8 cellular contexts compared by ENCODE assay signal in genomic region chr1:219660666-219661463, GRCh38. TPM values are rescaled to one million over a fixed set of nuclear protein-coding genes. Genes with fewer than 3 reads are reported as not detected.
DNase-seq lines count a peak whose midpoint lies in the region; ATAC-seq, FAIRE-seq and TF ChIP-seq lines count a peak whose summit lies in the region.

No MANE protein-coding gene starts in this region.

- H3K27ac ChIP-seq in OCI-LY3 (ENCODE audit: low read length): 0 out of 2 replicates have a peak overlapping the region, but pooled peaks have one; percentile 2
- no peak overlapping the region for H3K27ac ChIP-seq in keratinocyte (ENCODE audit: control insufficient read depth, insufficient read depth, low read length)

- no peaks in the 10 kb centered on the region for H3K36me3 ChIP-seq in OCI-LY3 (replicated peaks; ENCODE audit: low read depth, low read length)
- no peaks in the 10 kb centered on the region for H3K36me3 ChIP-seq in keratinocyte (ENCODE audit: control insufficient read depth in 2 of 2, extremely low read depth in 1 of 2, insufficient read depth in 2 of 2, low read length in 2 of 2)

- H3K9me3 ChIP-seq in OCI-LY3 (ENCODE audit: insufficient read depth, low read length) (no peaks in the 10 kb centered on the region), keratinocyte (ENCODE audit: control insufficient read depth, low read depth, low read length) (no peaks in the 10 kb centered on the region)

- dilution Hi-C loops in keratinocyte (cut with MboI; ENCODE audit: extremely low pct_ligation_motif_present, low sequenced_read_pairs): no loop called here

- peak overlapping the region; percentile 92 for H3K4me2 ChIP-seq in OCI-LY3 (ENCODE audit: low read length)
- peak overlapping the region; percentile 54 for H3K4me2 ChIP-seq in keratinocyte (ENCODE audit: control insufficient read depth, extremely low read depth, insufficient read depth, low read depth, low read length)

- H3K27me3 ChIP-seq in OCI-LY3 (ENCODE audit: low read depth, low read length) (no peaks in the 10 kb centered on the region), keratinocyte (ENCODE audit: control insufficient read depth, extremely low read depth, insufficient read depth, low read length) (peaks cover 5% of the 10 kb centered on the region)

- no peaks in the 10 kb centered on the region for H3K9me1 ChIP-seq in keratinocyte (ENCODE audit: control insufficient read depth, extremely low read depth, insufficient read depth, low read length)

- H2AFZ ChIP-seq in OCI-LY3 (ENCODE audit: low read depth, low read length) (peak overlapping the region; percentile 71), keratinocyte (ENCODE audit: control insufficient read depth, low read length) (peak overlapping the region; percentile 21)

- FAIRE-seq in keratinocyte (lab: Jason Lieb, UNC): no peak

- DNase-seq in CD1c-positive myeloid dendritic cell (ENCODE audit: extremely low spot score) (peak; percentile 81), GM19240 (ENCODE audit: insufficient read length, low spot score) (peak; percentile 29), cerebellum (ENCODE audit: low spot score) (peak; percentile 6), keratinocyte (ENCODE audit: low read depth, low spot score) (peak; percentile 40)
- DNase-seq in stimulated activated CD4-positive, alpha-beta T cell treated with anti-CD3 and anti-CD28 coated beads, Interleukin-15, amount 100 ng/mL, for 24 hours: peak; percentile 61
- no peak for DNase-seq in stimulated activated naive CD4-positive, alpha-beta T cell treated with Interleukin-2 at 50 U/mL for 16 hours (lab: John Stamatoyannopoulos, UW)

- ATAC-seq in HG03442 (IDR thresholded peaks at IDR 0.05; ENCODE audit: unreplicated experiment): peak; percentile 71

- H3K79me2 ChIP-seq in OCI-LY3 (ENCODE audit: low read length): no peaks in the 10 kb centered on the region
- no peaks in the 10 kb centered on the region for H3K79me2 ChIP-seq in keratinocyte (ENCODE audit: control insufficient read depth, insufficient read depth, low read length)

- H4K20me1 ChIP-seq in OCI-LY3 (ENCODE audit: insufficient read depth, low read length) (no peaks in the 10 kb centered on the region), keratinocyte (ENCODE audit: control insufficient read depth, extremely low read depth, insufficient read depth, low read length) (no peaks in the 10 kb centered on the region)

- TF ChIP-seq CTCF in OCI-LY3 (IDR thresholded peaks at IDR 0.05; ENCODE audit: low read depth, low read length) (peak; percentile 99), keratinocyte (optimal IDR thresholded peaks at IDR 0.05 in 1 of 3, IDR thresholded peaks at IDR 0.05 in 1 of 3, conservative IDR thresholded peaks at IDR 0.05 in 1 of 3; ENCODE audit: extremely low read depth in 1 of 3, insufficient read depth in 2 of 3, low read length in 3 of 3) (peak; percentile 83 to 90 (median 84))

- peak overlapping the region; percentile 77 for H3K4me3 ChIP-seq in OCI-LY3 (ENCODE audit: low read length)
- peak overlapping the region in 1 of 3 experiments; percentile 19 for H3K4me3 ChIP-seq in keratinocyte (ENCODE audit: control insufficient read depth in 2 of 3, extremely low read depth in 1 of 3, insufficient read depth in 2 of 3, low read depth in 1 of 3, low read length in 3 of 3)

- H3K4me1 ChIP-seq in OCI-LY3 (ENCODE audit: low read length) (peaks cover 40% of the 10 kb centered on the region), keratinocyte (ENCODE audit: control insufficient read depth, extremely low read depth, insufficient read depth, low read length) (no peaks in the 10 kb centered on the region)

- H3K9ac ChIP-seq in OCI-LY3 (ENCODE audit: low read length) (peak overlapping the region; percentile 56), keratinocyte (ENCODE audit: control insufficient read depth, extremely low read depth, insufficient read depth, low read length) (no peak overlapping the region)

RNA-seq across cellular contexts. Expression of gene ZC3H11B, which starts 48.0 kb away (rescaled TPM):
- total RNA-seq in cerebellum: 0.18 TPM
- 0.06 to 0.14 TPM (median 0.09 TPM) in 3 replicates for polyA plus RNA-seq in keratinocyte
- not detected for polyA plus RNA-seq in keratinocyte (2011; ENCODE audit: low read depth)
- 0.05 and 0.13 TPM in 2 replicates for polyA plus RNA-seq in keratinocyte (2011; cell fraction: cytosol; rRNA removed)
- polyA plus RNA-seq in keratinocyte (2011; cell fraction: nucleus; rRNA removed): 0.10 and 0.11 TPM in 2 replicates
- 0.10 TPM in 1 of 2 replicates, not detected in the other for polyA plus RNA-seq in keratinocyte (2012; ENCODE audit: low replicate concordance)
- polyA minus RNA-seq in keratinocyte: 0.10 TPM in 1 of 3 replicates, not detected in the others
- not detected for polyA minus RNA-seq in keratinocyte (2011; cell fraction: cytosol; rRNA and poly(A)+ RNA removed)
- polyA minus RNA-seq in keratinocyte (2011; cell fraction: nucleus; rRNA and poly(A)+ RNA removed): not detected in 2 replicates
